19 cellular contexts compared by ENCODE assay signal in the genomic region with DNA sequence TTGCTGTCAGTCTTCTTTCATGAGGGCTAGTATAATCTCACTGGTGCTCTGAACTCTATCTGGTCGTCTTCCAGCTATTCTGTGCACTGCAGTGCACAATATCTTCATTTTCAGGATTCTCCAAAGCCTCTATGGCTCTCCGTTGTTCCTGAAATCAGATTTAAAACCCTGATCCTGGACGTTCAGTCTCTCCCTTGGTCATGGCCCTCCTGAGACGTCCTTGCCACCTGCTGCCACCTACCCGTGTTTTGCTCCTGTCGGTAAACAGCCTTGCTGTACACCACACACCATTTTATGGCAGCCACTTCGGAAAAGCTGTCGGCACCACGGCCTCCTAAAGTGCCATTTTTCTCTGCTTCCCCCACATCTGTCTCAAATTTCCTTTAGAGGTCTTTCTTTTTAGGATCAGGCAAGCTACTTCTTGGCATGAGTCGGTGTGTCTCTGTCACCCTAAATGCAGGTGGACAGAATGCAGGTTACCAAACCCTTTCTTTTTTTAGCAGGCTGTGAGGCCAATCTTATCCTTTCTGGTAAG.
"Had no signal": no experiment of that assay in that cellular context is flagged by ENCODE, and none has a peak within 500 bp of the region (broad histone marks: within the 10 kb centered on the region; RNA-seq: fewer than 3 reads in every experiment).

No MANE protein-coding gene starts in this region.

- H3K9me3 Mint-ChIP-seq: activated naive CD4-positive, alpha-beta T cell treated with anti-CD3 and anti-CD28 coated beads, Interleukin-2, amount 50 U/mL, for 24 hours; activated T-cell treated with anti-CD3 and anti-CD28 coated beads, Interleukin-2, amount 50 U/mL, for 4 hours; stimulated activated effector memory CD8-positive, alpha-beta T cell treated with anti-CD3 and anti-CD28 coated beads, Interleukin-12 subunit alpha, Interleukin-12 subunit beta, amount 100 ng/mL, for 72 hours had no signal

- H3K4me3 Mint-ChIP-seq: activated naive CD4-positive, alpha-beta T cell treated with anti-CD3 and anti-CD28 coated beads, Interleukin-2, amount 50 U/mL, for 24 hours; activated T-cell treated with anti-CD3 and anti-CD28 coated beads, Interleukin-2, amount 50 U/mL, for 4 hours; stimulated activated effector memory CD8-positive, alpha-beta T cell treated with anti-CD3 and anti-CD28 coated beads, Interleukin-12 subunit alpha, Interleukin-12 subunit beta, amount 100 ng/mL, for 72 hours had no signal

- FAIRE-seq: keratinocyte, urothelium cell line had no signal

- DNase-seq: activated CD4-positive, alpha-beta T cell treated with anti-CD3 and anti-CD28 coated beads, Interleukin-2, amount 50 U/mL, for 48 hours; activated CD4-positive, CD25-positive, alpha-beta regulatory T cell treated with anti-CD3 and anti-CD28 coated beads, Interleukin-2, amount 50 U/mL, for 72 hours; activated effector memory CD4-positive, alpha-beta T cell treated with Interleukin-2 at 50 U/mL for 16 hours; activated T-cell treated with anti-CD3 and anti-CD28 coated beads, Interleukin-2, amount 50 U/mL, for 4 hours; adrenal gland; cortex of kidney; effector CD4-positive, alpha-beta T cell; esophagus squamous epithelium; left lung; mammary epithelial cell; ovary; stimulated activated CD4-positive, alpha-beta T cell treated with anti-CD3 and anti-CD28 coated beads, Interleukin-12 subunit alpha, Interleukin-12 subunit beta, amount 100 ng/mL, for 4 hours; T-helper 9 cell; thyroid gland had no signal

- H3K4me1 Mint-ChIP-seq: activated naive CD4-positive, alpha-beta T cell treated with anti-CD3 and anti-CD28 coated beads, Interleukin-2, amount 50 U/mL, for 24 hours; stimulated activated effector memory CD8-positive, alpha-beta T cell treated with anti-CD3 and anti-CD28 coated beads, Interleukin-12 subunit alpha, Interleukin-12 subunit beta, amount 100 ng/mL, for 72 hours had no signal

- H3K27ac ChIP-seq: adrenal gland, esophagus squamous epithelium, hepatocyte, left lung, ovary, thyroid gland had no signal

- H3K4me3 ChIP-seq: adrenal gland, esophagus squamous epithelium, hepatocyte, left lung, ovary, thyroid gland had no signal

- H3K9me3 ChIP-seq: adrenal gland, esophagus squamous epithelium, left lung, ovary, thyroid gland had no signal

- H3K27me3 ChIP-seq: adrenal gland, esophagus squamous epithelium, hepatocyte, left lung, ovary, thyroid gland had no signal

- ATAC-seq: activated T-cell treated with anti-CD3 and anti-CD28 coated beads, Interleukin-2, amount 50 U/mL, for 4 hours; left lung; stimulated activated effector memory CD8-positive, alpha-beta T cell treated with anti-CD3 and anti-CD28 coated beads, Interleukin-12 subunit alpha, Interleukin-12 subunit beta, amount 100 ng/mL, for 72 hours had no signal

- H3K27ac Mint-ChIP-seq: activated naive CD4-positive, alpha-beta T cell treated with anti-CD3 and anti-CD28 coated beads, Interleukin-2, amount 50 U/mL, for 24 hours; stimulated activated effector memory CD8-positive, alpha-beta T cell treated with anti-CD3 and anti-CD28 coated beads, Interleukin-12 subunit alpha, Interleukin-12 subunit beta, amount 100 ng/mL, for 72 hours had no signal

- H3K36me3 Mint-ChIP-seq: activated naive CD4-positive, alpha-beta T cell treated with anti-CD3 and anti-CD28 coated beads, Interleukin-2, amount 50 U/mL, for 24 hours; stimulated activated effector memory CD8-positive, alpha-beta T cell treated with anti-CD3 and anti-CD28 coated beads, Interleukin-12 subunit alpha, Interleukin-12 subunit beta, amount 100 ng/mL, for 72 hours had no signal

- H3K4me1 ChIP-seq: adrenal gland, left lung, thyroid gland had no signal

- H3K36me3 ChIP-seq: adrenal gland, esophagus squamous epithelium, left lung, ovary, thyroid gland had no signal
